In genomic region chr6:5173862-5174643, GRCh38 we compare ENCODE assay signal across 8 cellular contexts.
A peak's percentile ranks its signal among the peaks of the same experiment; 100 is the strongest.
DNase-seq lines count a peak whose midpoint lies in the region; ATAC-seq and TF ChIP-seq lines count a peak whose summit lies in the region.

No MANE protein-coding gene starts in this region.

- peaks cover 45% of the 10 kb centered on the region for H3K4me1 Mint-ChIP-seq in T-helper 2 cell treated with Interferon-gamma antibody and Interleukin-4, amounts not matched to agents 5 μg/mL and 100 μg/mL, for 36 hours (ENCODE audit: low read depth)
- peaks cover 3% of the 10 kb centered on the region for H3K4me1 Mint-ChIP-seq in endodermal cell

- WGBS in endodermal cell (ENCODE audit: insufficient coverage in 1 of 2, insufficient read length in 1 of 2), 2 experiments = 77 to 92% methylated on average over 9 of the region's 9 CpGs

- DNase-seq in activated CD8-positive, alpha-beta memory T cell treated with anti-CD3 and anti-CD28 coated beads for 1 hour (ENCODE audit: extremely low read depth in 1 of 2, low read depth in 1 of 2) = peak; percentile 5 to 7
- no peak for DNase-seq in activated CD8-positive, alpha-beta memory T cell treated with anti-CD3 and anti-CD28 coated beads, Interleukin-2, amount 50 U/mL, for 48 hours
- DNase-seq in T-helper 2 cell treated with Interferon-gamma antibody and Interleukin-4, amounts not matched to agents 5 μg/mL and 100 μg/mL, for 36 hours (ENCODE audit: low spot score) = peak; percentile 69
- DNase-seq in endodermal cell = no peak
- DNase-seq in stimulated activated CD8-positive, alpha-beta memory T cell treated with anti-CD3 and anti-CD28 coated beads, Interleukin-12 subunit alpha, Interleukin-12 subunit beta, amount 100 ng/mL, for 4 hours (ENCODE audit: low read depth) = peak; percentile 10
- no peak for DNase-seq in NCI-H82 (lab: John Stamatoyannopoulos, UW)
- no peak for DNase-seq in posterior cingulate gyrus

- no peaks in the 10 kb centered on the region for H3K27me3 ChIP-seq in endodermal cell (ENCODE audit: control insufficient read depth, insufficient read depth, low read length, poor library complexity, severe bottlenecking)

- peak overlapping the region; percentile 80 for H3K27ac ChIP-seq in endodermal cell (ENCODE audit: low read depth, low read length)

- intact Hi-C loops in posterior cingulate gyrus (cut with DNase I) = no loop called here

- no peak overlapping the region for H3K9ac ChIP-seq in endodermal cell (ENCODE audit: extremely low read depth, low read length, poor library complexity, severe bottlenecking)

- no peaks in the 10 kb centered on the region for H3K9me3 Mint-ChIP-seq in T-helper 2 cell treated with Interferon-gamma antibody and Interleukin-4, amounts not matched to agents 5 μg/mL and 100 μg/mL, for 36 hours
- no peaks in the 10 kb centered on the region for H3K9me3 Mint-ChIP-seq in endodermal cell

- H3K36me3 ChIP-seq in endodermal cell (ENCODE audit: control insufficient read depth, insufficient read depth, low read length) = no peaks in the 10 kb centered on the region

- no peaks in the 10 kb centered on the region for H3K9me3 ChIP-seq in endodermal cell (ENCODE audit: control insufficient read depth, low read length)

- TF ChIP-seq CTCF in endodermal cell (conservative IDR thresholded peaks at IDR 0.05) = no peak

- peak overlapping the region; percentile 93 for H3K27ac Mint-ChIP-seq in T-helper 2 cell treated with Interferon-gamma antibody and Interleukin-4, amounts not matched to agents 5 μg/mL and 100 μg/mL, for 36 hours
- no peak overlapping the region for H3K27ac Mint-ChIP-seq in endodermal cell

- H3K4me3 Mint-ChIP-seq in T-helper 2 cell treated with Interferon-gamma antibody and Interleukin-4, amounts not matched to agents 5 μg/mL and 100 μg/mL, for 36 hours = peak overlapping the region; percentile 63
- H3K4me3 Mint-ChIP-seq in endodermal cell = no peak overlapping the region

- ATAC-seq in HG03025 (IDR thresholded peaks at IDR 0.05; ENCODE audit: low FRiP score, unreplicated experiment) = peak; percentile 95

- H3K36me3 Mint-ChIP-seq in T-helper 2 cell treated with Interferon-gamma antibody and Interleukin-4, amounts not matched to agents 5 μg/mL and 100 μg/mL, for 36 hours (ENCODE audit: low read depth) = peaks cover 2% of the 10 kb centered on the region
- H3K36me3 Mint-ChIP-seq in endodermal cell (ENCODE audit: low read depth) = no peaks in the 10 kb centered on the region

- no peaks in the 10 kb centered on the region for H3K27me3 Mint-ChIP-seq in T-helper 2 cell treated with Interferon-gamma antibody and Interleukin-4, amounts not matched to agents 5 μg/mL and 100 μg/mL, for 36 hours (ENCODE audit: low read depth)
- no peaks in the 10 kb centered on the region for H3K27me3 Mint-ChIP-seq in endodermal cell (ENCODE audit: insufficient read depth)

- no peak overlapping the region for H3K4me3 ChIP-seq in endodermal cell (ENCODE audit: low read length)

- no peaks in the 10 kb centered on the region for H3K4me1 ChIP-seq in endodermal cell (ENCODE audit: control insufficient read depth, insufficient read depth, low read length)

Comparison
In these comparisons a context has a peak if more than half of its experiments do, and no peak if none do; other contexts are left out.
1. DNase-seq: peak in activated CD8-positive, alpha-beta memory T cell treated with anti-CD3 and anti-CD28 coated beads for 1 hour (2 of 2), T-helper 2 cell treated with Interferon-gamma antibody and Interleukin-4, amounts not matched to agents 5 μg/mL and 100 μg/mL, for 36 hours (single experiment) and stimulated activated CD8-positive, alpha-beta memory T cell treated with anti-CD3 and anti-CD28 coated beads, Interleukin-12 subunit alpha, Interleukin-12 subunit beta, amount 100 ng/mL, for 4 hours (single experiment); none in activated CD8-positive, alpha-beta memory T cell treated with anti-CD3 and anti-CD28 coated beads, Interleukin-2, amount 50 U/mL, for 48 hours (single experiment), endodermal cell (single experiment), NCI-H82 (single experiment) and posterior cingulate gyrus (0 of 10).